ENCODE assay signal across 2 cellular contexts in the genomic region with DNA sequence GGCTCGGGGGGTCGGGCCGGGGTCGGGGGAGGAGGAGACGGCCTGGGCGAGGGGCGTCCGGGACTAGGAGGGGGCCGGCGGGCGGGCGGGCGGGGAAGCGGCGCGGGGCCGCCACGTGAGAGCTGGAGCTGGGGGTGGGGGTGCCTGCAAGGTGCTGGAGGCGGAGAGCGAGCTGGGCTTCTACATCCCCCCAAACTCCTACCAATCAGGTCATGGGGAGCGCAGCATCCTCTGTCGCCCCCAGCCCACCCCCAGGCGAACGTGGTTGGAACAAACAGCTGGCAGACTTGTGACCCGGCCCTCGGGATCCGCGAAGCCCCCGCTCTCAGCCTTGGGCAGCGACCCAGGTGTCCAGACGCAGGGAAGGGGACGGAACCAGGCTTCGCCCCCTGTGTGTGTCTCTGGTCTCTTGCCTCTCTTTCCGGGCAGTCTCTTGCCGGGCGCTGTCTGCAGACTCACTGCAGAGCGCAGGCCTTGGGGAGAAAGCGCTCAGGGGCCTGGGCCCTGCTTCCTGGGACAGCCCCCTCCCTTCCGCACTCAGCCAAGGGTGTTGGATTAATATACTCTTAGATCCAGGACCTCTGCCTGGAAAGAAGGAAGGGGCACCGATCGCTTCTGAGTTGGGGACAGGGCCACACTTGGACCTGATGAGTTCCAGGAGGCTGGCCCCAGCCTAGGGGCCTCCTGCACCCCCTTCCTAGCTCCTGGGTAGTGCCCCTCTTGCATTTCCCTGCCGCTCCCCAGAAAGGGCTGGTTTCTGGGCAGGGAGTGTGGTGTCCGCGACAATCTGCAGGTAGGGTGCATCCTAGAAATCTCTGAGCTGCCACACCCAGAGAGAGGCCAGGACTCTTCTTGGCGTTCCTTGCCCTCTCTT.
A peak's percentile ranks its signal among the peaks of the same experiment; 100 is the strongest.
TF ChIP-seq lines count a peak whose summit lies in the region.

No MANE protein-coding gene starts in this region.

TF ChIP-seq in K562, 482 proteins besides CTCF, POLR2A, EP300 and RAD21:
- TF ChIP-seq, protein P1, sequence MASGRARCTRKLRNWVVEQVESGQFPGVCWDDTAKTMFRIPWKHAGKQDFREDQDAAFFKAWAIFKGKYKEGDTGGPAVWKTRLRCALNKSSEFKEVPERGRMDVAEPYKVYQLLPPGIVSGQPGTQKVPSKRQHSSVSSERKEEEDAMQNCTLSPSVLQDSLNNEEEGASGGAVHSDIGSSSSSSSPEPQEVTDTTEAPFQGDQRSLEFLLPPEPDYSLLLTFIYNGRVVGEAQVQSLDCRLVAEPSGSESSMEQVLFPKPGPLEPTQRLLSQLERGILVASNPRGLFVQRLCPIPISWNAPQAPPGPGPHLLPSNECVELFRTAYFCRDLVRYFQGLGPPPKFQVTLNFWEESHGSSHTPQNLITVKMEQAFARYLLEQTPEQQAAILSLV (tag; IDR thresholded peaks at IDR 0.05), result no peak
- TF ChIP-seq ZSCAN29 (IDR thresholded peaks at IDR 0.05) (no peak), NCOA1 (IDR thresholded peaks at IDR 0.05; ENCODE audit: low read depth) (no peak), ZKSCAN3 (CRISPR knock-in tag; IDR thresholded peaks at IDR 0.05) (no peak), POLR2G (IDR thresholded peaks at IDR 0.05; ENCODE audit: low read depth, low read length) (peak; percentile 5; the same call in 1 of the 2 replicates)

TF ChIP-seq in GM12891, 5 proteins besides CTCF, POLR2A, EP300 and RAD21:
- TF ChIP-seq TAF1 (IDR thresholded peaks at IDR 0.05; ENCODE audit: low read depth, low read length), result no peak
- TF ChIP-seq SPI1 (IDR thresholded peaks at IDR 0.05; ENCODE audit: low read depth, low read length), result no peak
- TF ChIP-seq POLR2AphosphoS5 (IDR thresholded peaks at IDR 0.05; ENCODE audit: low read depth, low read length), result no peak
- TF ChIP-seq PAX5 (IDR thresholded peaks at IDR 0.05; ENCODE audit: insufficient read depth, low read length, severe bottlenecking), result no peak
- TF ChIP-seq POU2F2 (IDR thresholded peaks at IDR 0.05; ENCODE audit: low read depth, low read length), result no peak
